9 cellular contexts compared by ENCODE assay signal in genomic region chr17:62093188-62094155, GRCh38. TPM values are rescaled to one million over a fixed set of nuclear protein-coding genes. Genes with fewer than 3 reads are reported as not detected.
DNase-seq lines count a peak whose midpoint lies in the region; ATAC-seq, FAIRE-seq and TF ChIP-seq lines count a peak whose summit lies in the region.
"Had no signal": no experiment of that assay in that cellular context is flagged by ENCODE, and none has a peak within 500 bp of the region (broad histone marks: within the 10 kb centered on the region; RNA-seq: fewer than 3 reads in every experiment).

No MANE protein-coding gene starts in this region.

- peak; percentile 59 for DNase-seq in HTR-8/SVneo (ENCODE audit: insufficient read length, low spot score)
- DNase-seq in fibroblast of gingiva (ENCODE audit: low read depth), result peak; percentile 59
- no peak for DNase-seq in NCI-H2227 (lab: John Stamatoyannopoulos, UW; ENCODE audit: unreplicated experiment)
- no peak for DNase-seq in tibial artery
- DNase-seq in mesendoderm, result no peak
- no peak for DNase-seq in GF-D8 (lab: John Stamatoyannopoulos, UW)

- no peak overlapping the region for H4K8ac ChIP-seq in mesendoderm (ENCODE audit: low read depth, low read length)

- no CpG with 5 or more reads among the region's 7 CpGs for WGBS in mesendoderm (ENCODE audit: extremely low coverage, insufficient coverage, low lambda C conversion rate)

- no peak overlapping the region for H3K56ac ChIP-seq in mesendoderm (ENCODE audit: low read length)

- FAIRE-seq in HTR-8/SVneo (lab: Jason Lieb, UNC), result no peak
- FAIRE-seq: TTC549 had no signal

- H3K4ac ChIP-seq in mesendoderm (ENCODE audit: low read depth, low read length), result no peak overlapping the region

- no peak overlapping the region for H3K23ac ChIP-seq in mesendoderm (ENCODE audit: low read length)

- H3K9ac ChIP-seq in mesendoderm (ENCODE audit: low read length), result no peak overlapping the region

- H2BK5ac ChIP-seq in mesendoderm (ENCODE audit: low read length), result no peak overlapping the region

- no peak overlapping the region for H4K5ac ChIP-seq in mesendoderm (ENCODE audit: low read length)

- no peak overlapping the region for H2BK120ac ChIP-seq in mesendoderm (ENCODE audit: low read depth, low read length)

- H3K18ac ChIP-seq in mesendoderm (ENCODE audit: low read length), result no peak overlapping the region

- H3K9me3 ChIP-seq in tibial artery, result no peaks in the 10 kb centered on the region

- H3K79me2 ChIP-seq in mesendoderm (ENCODE audit: control insufficient read depth, insufficient read depth, low read length), result no peaks in the 10 kb centered on the region

- no peak overlapping the region for H2AK5ac ChIP-seq in mesendoderm (ENCODE audit: low read length)

- intact Hi-C loops in tibial artery (cut with DNase I; ENCODE audit: low total_unique reads), result no loop called here

- no peak for TF ChIP-seq CTCF in tibial artery (IDR thresholded peaks at IDR 0.05)

- H3K4me1 ChIP-seq in tibial artery (no peaks in the 10 kb centered on the region), mesendoderm (ENCODE audit: control insufficient read depth, low read depth, low read length) (no peaks in the 10 kb centered on the region)

- H2BK15ac ChIP-seq in mesendoderm (replicated peaks; ENCODE audit: low read depth), result no peak overlapping the region

- H3K36me3 ChIP-seq in tibial artery (no peaks in the 10 kb centered on the region), mesendoderm (ENCODE audit: control insufficient read depth, insufficient read depth, low read length) (no peaks in the 10 kb centered on the region)

- no peak overlapping the region for H3K27ac ChIP-seq in tibial artery
- no peak overlapping the region for H3K27ac ChIP-seq in mesendoderm (ENCODE audit: low read depth, low read length)

- ATAC-seq in GM18502 (IDR thresholded peaks at IDR 0.05; ENCODE audit: poor library complexity, unreplicated experiment) (peak; percentile 97), GM21723 (IDR thresholded peaks at IDR 0.05; ENCODE audit: unreplicated experiment) (peak; percentile 96)

- H3K79me1 ChIP-seq in mesendoderm (ENCODE audit: low read length), result no peaks in the 10 kb centered on the region

- H3K27me3 ChIP-seq in tibial artery, result no peaks in the 10 kb centered on the region
- H3K27me3 ChIP-seq in mesendoderm (ENCODE audit: insufficient read depth, low read length, poor library complexity), result no peaks in the 10 kb centered on the region

- H3K4me2 ChIP-seq in mesendoderm (ENCODE audit: low read length), result no peak overlapping the region

- H3K4me3 ChIP-seq in tibial artery (no peak overlapping the region), mesendoderm (ENCODE audit: low read length) (no peak overlapping the region)

RNA-seq across cellular contexts. Expression of gene MED13, which starts 28.4 kb away (rescaled TPM):
- 14.8 TPM for polyA plus RNA-seq in mesendoderm (2013, experiment 1 of 2)
- 14.2 TPM for polyA plus RNA-seq in mesendoderm (2013, experiment 2 of 2)

Comparison
In these comparisons a context has a peak if more than half of its experiments do, and no peak if none do; other contexts are left out.
1. DNase-seq: peak in HTR-8/SVneo (single experiment) and fibroblast of gingiva (single experiment); none in NCI-H2227 (single experiment), tibial artery (0 of 2), mesendoderm (single experiment) and GF-D8 (single experiment).